In the genomic region with DNA sequence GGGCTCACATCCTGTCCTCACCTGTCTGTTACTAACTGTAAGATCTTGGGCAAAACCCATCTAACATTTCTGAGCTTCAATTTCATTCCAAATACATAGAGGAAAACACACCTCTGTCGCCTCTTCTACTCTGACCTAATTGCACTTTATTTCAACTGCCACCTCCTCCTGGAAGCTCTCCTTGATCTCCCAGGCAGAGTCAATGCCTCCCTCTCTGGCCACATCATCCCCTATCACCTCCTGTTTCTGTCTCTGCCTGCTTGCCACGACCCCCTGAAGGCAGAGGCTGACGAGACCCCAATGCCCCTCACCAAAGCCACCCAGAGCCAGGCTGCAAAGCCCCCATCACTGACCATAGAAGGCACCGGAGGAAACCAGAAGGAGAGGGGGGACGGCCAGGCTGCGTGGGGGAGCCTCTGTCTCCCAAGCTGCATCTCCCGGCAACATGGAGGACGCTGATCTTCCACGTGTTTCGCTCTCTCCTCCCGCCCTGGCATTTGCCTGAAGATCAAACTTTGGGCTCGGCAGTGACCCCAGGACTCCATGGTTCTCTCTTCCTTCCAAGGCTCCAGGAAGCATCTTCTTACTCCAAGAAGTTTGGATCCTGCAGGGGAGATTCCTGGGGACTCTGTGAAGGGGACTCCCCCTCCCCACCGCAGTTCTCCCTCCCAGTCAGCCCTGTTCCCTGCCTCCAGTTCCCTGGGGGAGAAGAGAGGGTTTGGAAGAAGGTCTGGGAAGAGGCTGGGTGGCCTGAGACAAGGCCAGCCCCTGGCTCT, we compare ENCODE assay signal across 17 cellular contexts. TPM values are rescaled to one million over a fixed set of nuclear protein-coding genes. Genes with fewer than 3 reads are reported as not detected.
DNase-seq lines count a peak whose midpoint lies in the region; ATAC-seq and TF ChIP-seq lines count a peak whose summit lies in the region.
"Had no signal": no experiment of that assay in that cellular context is flagged by ENCODE, and none has a peak within 500 bp of the region (broad histone marks: within the 10 kb centered on the region; RNA-seq: fewer than 3 reads in every experiment).

No MANE protein-coding gene starts in this region.

- intact Hi-C loops in Panc1 (cut with micrococcal nuclease; ENCODE audit: unreplicated experiment) = loop anchor here (10.0 kb wide), 1 partner anchor 93 kb away; no protein-coding TSS in a partner anchor
- intact Hi-C loops in posterior vena cava (cut with DNase I) = no loop called here
- intact Hi-C loops in activated T-helper 2 cell treated with anti-CD3 and anti-CD28 coated beads, Interferon-gamma antibody, Interleukin-2, Interleukin-4, amounts not matched to agents 10 μg/mL and 5 μg/mL and 100 μg/mL, durations not matched to agents 14 hours and 24 hours and 36 hours (cut with micrococcal nuclease) = no loop called here

- no peaks in the 10 kb centered on the region; a peak in 1 of 4 replicates for H3K4me1 ChIP-seq in SK-N-SH (ENCODE audit: control insufficient read depth in 1 of 2, insufficient read depth in 2 of 2, low read depth in 1 of 2, low read length in 1 of 2)
- H3K4me1 ChIP-seq in Panc1 (ENCODE audit: control insufficient read depth, insufficient read depth, low read length) = no peaks in the 10 kb centered on the region

- POLR2A ChIA-PET in SK-N-SH (lab: Yijun Ruan, JAX) (no interaction called here), Panc1 (lab: Charles Lee) (no interaction called here)

- in situ Hi-C loops in Panc1 (cut with HindIII; ENCODE audit: low pct_unique_long_range_greater_than_20kb, low sequenced_read_pairs) = no loop called here

- H3K9me3 ChIP-seq in SK-N-SH = no peaks in the 10 kb centered on the region
- no peaks in the 10 kb centered on the region for H3K9me3 ChIP-seq in Panc1 (ENCODE audit: control insufficient read depth, insufficient read depth, low read depth, low read length)

- no peaks in the 10 kb centered on the region for H3F3A ChIP-seq in SK-N-SH (replicated peaks; ENCODE audit: insufficient read depth)

- H3K4me2 ChIP-seq in SK-N-SH = peak overlapping the region; percentile 44
- H3K4me2 ChIP-seq: KMS-11 had no signal

- CTCF ChIA-PET in SK-N-SH (lab: Yijun Ruan, JAX) = interaction anchor here (0.5 to 1.7 kb wide), 2 partner anchors 34 to 465 kb away, joined by 3 to 4 read pairs; no protein-coding TSS in a partner anchor
- CTCF ChIA-PET in Panc1 (lab: Charles Lee) = no interaction called here

- H4K20me1 ChIP-seq in SK-N-SH (ENCODE audit: insufficient read depth) = no peaks in the 10 kb centered on the region

- H3K4me1 Mint-ChIP-seq in activated T-helper 2 cell treated with anti-CD3 and anti-CD28 coated beads, Interferon-gamma antibody, Interleukin-2, Interleukin-4, amounts not matched to agents 10 μg/mL and 5 μg/mL and 100 μg/mL, durations not matched to agents 14 hours and 24 hours and 36 hours (ENCODE audit: low read depth) = peaks cover 8% of the 10 kb centered on the region

- H3K9ac ChIP-seq in SK-N-SH = no peak overlapping the region
- H3K9ac ChIP-seq: GM23248, KMS-11 had no signal

- no peak overlapping the region for H3K27ac Mint-ChIP-seq in activated T-helper 2 cell treated with anti-CD3 and anti-CD28 coated beads, Interferon-gamma antibody, Interleukin-2, Interleukin-4, amounts not matched to agents 10 μg/mL and 5 μg/mL and 100 μg/mL, durations not matched to agents 14 hours and 24 hours and 36 hours

- H3K27me3 ChIP-seq in SK-N-SH (ENCODE audit: insufficient read depth) (peaks cover 35% of the 10 kb centered on the region; the same call in 1 of the 2 replicates), Panc1 (ENCODE audit: control insufficient read depth, insufficient read depth, low read length) (no peaks in the 10 kb centered on the region)

- 21% methylated on average over 8 of the region's 13 CpGs for WGBS in SK-N-SH (ENCODE audit: low lambda C conversion rate)

- H3K4me3 ChIP-seq in SK-N-SH (ENCODE audit: low read depth in 2 of 2, low read length in 1 of 2) (no peak overlapping the region), Panc1 (ENCODE audit: low read depth in 2 of 2, low read length in 2 of 2) (no peak overlapping the region)
- H3K4me3 ChIP-seq: GM12878, GM23248 had no signal

- no peak overlapping the region; the same call in 1 of the 2 replicates for H2AFZ ChIP-seq in SK-N-SH (ENCODE audit: low read depth)
- H2AFZ ChIP-seq: GM23248 had no signal

- no peaks in the 10 kb centered on the region for H3K79me2 ChIP-seq in SK-N-SH (ENCODE audit: insufficient read depth)

- ATAC-seq in SK-N-SH treated with all-trans-retinoic acid at 6 μM for 48 hours = no peak
- 0 out of 2 replicates have a peak, but pooled peaks have one; percentile 8 for ATAC-seq in Panc1
- ATAC-seq in HG03378 (IDR thresholded peaks at IDR 0.05; ENCODE audit: unreplicated experiment) = no peak
- ATAC-seq: GM12878, Right ventricle myocardium inferior had no signal

- no peak for TF ChIP-seq EP300 in SK-N-SH (IDR thresholded peaks at IDR 0.05; ENCODE audit: borderline replicate concordance in 1 of 2, low read depth in 1 of 2, low read length in 1 of 2)

- TF ChIP-seq CTCF in SK-N-SH (IDR thresholded peaks at IDR 0.05) (no peak), Panc1 (IDR thresholded peaks at IDR 0.05) (no peak)

- no peaks in the 10 kb centered on the region for H3K36me3 Mint-ChIP-seq in activated T-helper 2 cell treated with anti-CD3 and anti-CD28 coated beads, Interferon-gamma antibody, Interleukin-2, Interleukin-4, amounts not matched to agents 10 μg/mL and 5 μg/mL and 100 μg/mL, durations not matched to agents 14 hours and 24 hours and 36 hours (ENCODE audit: low read depth)

- BruUV-seq in Panc1 (replicated peaks; lab: Mats Ljungman, UMichigan) = no TSS peak

- no peaks in the 10 kb centered on the region for H3K36me3 ChIP-seq in SK-N-SH (replicated peaks in 1 of 2; ENCODE audit: control insufficient read depth in 1 of 2, insufficient read depth in 2 of 2, low read length in 1 of 2)
- no peaks in the 10 kb centered on the region for H3K36me3 ChIP-seq in Panc1 (ENCODE audit: control insufficient read depth, insufficient read depth, low read length)

- no peak for TF ChIP-seq RAD21 in SK-N-SH (IDR thresholded peaks at IDR 0.05; ENCODE audit: low read length)

- H3K27ac ChIP-seq in SK-N-SH (ENCODE audit: low read depth in 2 of 2, low read length in 1 of 2) = no peak overlapping the region
- H3K27ac ChIP-seq in Panc1 (ENCODE audit: low read length) = no peak overlapping the region
- H3K27ac ChIP-seq: 22Rv1, GM23248, KMS-11 had no signal

- DNase-seq in SK-N-SH = no peak
- no peak for DNase-seq in Panc1 (ENCODE audit: low read depth, low spot score)
- peak; percentile 7 for DNase-seq in iPS-NIHi11 (ENCODE audit: low spot score)
- DNase-seq in posterior vena cava (ENCODE audit: low spot score) = peak; percentile 11
- no peak for DNase-seq in RPMI8226
- DNase-seq in activated T-helper 2 cell treated with anti-CD3 and anti-CD28 coated beads, Interferon-gamma antibody, Interleukin-2, Interleukin-4, amounts not matched to agents 10 μg/mL and 5 μg/mL and 100 μg/mL, durations not matched to agents 14 hours and 24 hours and 36 hours (ENCODE audit: low spot score) = no peak
- DNase-seq: C1 segment of cervical spinal cord, COR-L47, NCI-H1105, NCI-H187 had no signal

- no peaks in the 10 kb centered on the region for H3K9me2 ChIP-seq in SK-N-SH

- no peak overlapping the region for H3K4me3 Mint-ChIP-seq in activated T-helper 2 cell treated with anti-CD3 and anti-CD28 coated beads, Interferon-gamma antibody, Interleukin-2, Interleukin-4, amounts not matched to agents 10 μg/mL and 5 μg/mL and 100 μg/mL, durations not matched to agents 14 hours and 24 hours and 36 hours (ENCODE audit: low read depth)

- H3K9me3 Mint-ChIP-seq in activated T-helper 2 cell treated with anti-CD3 and anti-CD28 coated beads, Interferon-gamma antibody, Interleukin-2, Interleukin-4, amounts not matched to agents 10 μg/mL and 5 μg/mL and 100 μg/mL, durations not matched to agents 14 hours and 24 hours and 36 hours = no peaks in the 10 kb centered on the region

- peaks cover 3% of the 10 kb centered on the region for H3K27me3 Mint-ChIP-seq in activated T-helper 2 cell treated with anti-CD3 and anti-CD28 coated beads, Interferon-gamma antibody, Interleukin-2, Interleukin-4, amounts not matched to agents 10 μg/mL and 5 μg/mL and 100 μg/mL, durations not matched to agents 14 hours and 24 hours and 36 hours (ENCODE audit: low read depth)

TF ChIP-seq in SK-N-SH treated with all-trans-retinoic acid at 6 μM for 48 hours, 23 proteins besides CTCF, POLR2A, EP300 and RAD21:
- TF ChIP-seq ZC3H10 (CRISPR knock-in tag; IDR thresholded peaks at IDR 0.05) (no peak), TOX (CRISPR knock-in tag; IDR thresholded peaks at IDR 0.05; ENCODE audit: borderline replicate concordance) (no peak), SNAI2 (CRISPR knock-in tag; IDR thresholded peaks at IDR 0.05) (no peak), ZNF565 (CRISPR knock-in tag; conservative IDR thresholded peaks at IDR 0.05; ENCODE audit: low read depth) (no peak), OSR1 (CRISPR knock-in tag; IDR thresholded peaks at IDR 0.05) (no peak), ARNTL (CRISPR knock-in tag; IDR thresholded peaks at IDR 0.05; ENCODE audit: borderline replicate concordance, low read depth) (no peak), RARB (CRISPR knock-in tag; IDR thresholded peaks at IDR 0.05) (no peak), TCF4 (CRISPR knock-in tag; IDR thresholded peaks at IDR 0.05; ENCODE audit: borderline replicate concordance) (no peak)

RNA-seq across cellular contexts. Expression of gene BCL11B, which starts 50.1 kb away (rescaled TPM):
- polyA plus RNA-seq in SK-N-SH (2012; rRNA removed) = not detected in 2 replicates
- polyA plus RNA-seq in SK-N-SH (2012; cell fraction: cytosol; rRNA removed) = not detected in 2 replicates
- polyA plus RNA-seq in SK-N-SH (2012; cell fraction: nucleus; rRNA removed) = not detected in 2 replicates
- total RNA-seq in Panc1 (2021; ENCODE audit: unreplicated experiment) (0.23 TPM), posterior vena cava (1 to 10 TPM in 1 of 2 donors, under 1 TPM in 1; 0.43 to 1.5 TPM)
- not detected for polyA plus RNA-seq in Panc1 (2012; ENCODE audit: insufficient read length)
- total RNA-seq in activated T-helper 2 cell treated with anti-CD3 and anti-CD28 coated beads, Interferon-gamma antibody, Interleukin-2, Interleukin-4, amounts not matched to agents 10 μg/mL and 5 μg/mL and 100 μg/mL, durations not matched to agents 14 hours and 24 hours and 36 hours = 34.1 and 34.9 TPM in 2 replicates
- total RNA-seq: GM23248 had no signal
- polyA plus RNA-seq: GM23248 had no signal

Comparison
In these comparisons a context has a peak if more than half of its experiments do, and no peak if none do; other contexts are left out.
1. DNase-seq: peak in iPS-NIHi11 (single experiment) and posterior vena cava (single experiment); none in SK-N-SH (single experiment), Panc1 (single experiment), RPMI8226 (single experiment) and activated T-helper 2 cell treated with anti-CD3 and anti-CD28 coated beads, Interferon-gamma antibody, Interleukin-2, Interleukin-4, amounts not matched to agents 10 μg/mL and 5 μg/mL and 100 μg/mL, durations not matched to agents 14 hours and 24 hours and 36 hours (single experiment).
2. RNA of gene BCL11B, which starts 50.1 kb away (total RNA-seq): 34.1 to 34.9 TPM in activated T-helper 2 cell treated with anti-CD3 and anti-CD28 coated beads, Interferon-gamma antibody, Interleukin-2, Interleukin-4, amounts not matched to agents 10 μg/mL and 5 μg/mL and 100 μg/mL, durations not matched to agents 14 hours and 24 hours and 36 hours; 0.43 to 1.5 TPM in posterior vena cava and 0.23 TPM in Panc1 (single experiment); every median in the first group is over 10 times any median in the second.